In the genomic region with DNA sequence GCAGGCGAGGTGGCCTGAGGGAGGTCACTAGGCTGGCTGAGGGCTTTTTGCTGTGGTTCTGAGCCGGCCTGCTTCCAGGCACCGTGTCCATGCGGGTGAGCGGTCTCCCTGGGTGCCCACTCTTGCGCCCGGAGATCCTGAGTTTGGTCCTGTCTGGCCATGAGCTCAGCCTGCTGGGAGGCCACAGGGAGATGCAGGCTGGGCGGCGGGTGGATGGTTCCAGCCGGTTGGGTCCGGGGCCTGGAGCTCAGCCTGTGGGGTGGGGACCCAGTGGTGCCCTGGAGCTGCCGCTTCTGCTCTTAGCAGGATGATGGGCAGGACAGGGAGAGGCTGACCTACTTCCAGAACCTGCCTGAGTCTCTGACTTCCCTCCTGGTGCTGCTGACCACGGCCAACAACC, we compare ENCODE assay signal across 19 cellular contexts. TPM values are rescaled to one million over a fixed set of nuclear protein-coding genes. Genes with fewer than 3 reads are reported as not detected.
"Had no signal": no experiment of that assay in that cellular context is flagged by ENCODE, and none has a peak within 500 bp of the region (broad histone marks: within the 10 kb centered on the region; RNA-seq: fewer than 3 reads in every experiment).

No MANE protein-coding gene starts in this region.

- H3K27me3 ChIP-seq: Peyer's patch had no signal

- H3K9me3 ChIP-seq: Peyer's patch had no signal

- H3K27ac ChIP-seq: Peyer's patch had no signal

- H3K4me3 Mint-ChIP-seq: activated B cell treated with CpG ODN at 0.5 μM for 24 hours; activated CD4-positive, alpha-beta T cell treated with anti-CD3 and anti-CD28 coated beads, Interleukin-2, amount 10 ng/mL, durations not matched to agents 24 days and 14 days; activated CD8-positive, alpha-beta memory T cell treated with anti-CD3 and anti-CD28 coated beads, Interleukin-2, amount 10 ng/mL, durations not matched to agents 7 days and 5 days; activated naive CD4-positive, alpha-beta T cell treated with anti-CD3 and anti-CD28 coated beads for 36 hours; activated naive CD8-positive, alpha-beta T cell; activated T-cell treated with anti-CD3 and anti-CD28 coated beads, Interleukin-2, amount 50 U/mL, for 4 hours had no signal

- H3K36me3 Mint-ChIP-seq: activated CD8-positive, alpha-beta memory T cell treated with anti-CD3 and anti-CD28 coated beads, Interleukin-2, amount 10 ng/mL, durations not matched to agents 7 days and 5 days had no signal

- H3K9me3 Mint-ChIP-seq: activated B cell treated with CpG ODN at 0.5 μM for 24 hours; activated CD4-positive, alpha-beta T cell treated with anti-CD3 and anti-CD28 coated beads, Interleukin-2, amount 10 ng/mL, durations not matched to agents 24 days and 14 days; activated naive CD4-positive, alpha-beta T cell treated with anti-CD3 and anti-CD28 coated beads for 36 hours; activated T-cell treated with anti-CD3 and anti-CD28 coated beads, Interleukin-2, amount 50 U/mL, for 4 hours had no signal

- H3K4me1 ChIP-seq: Peyer's patch had no signal

- H3K4me1 Mint-ChIP-seq: activated B cell treated with CpG ODN at 0.5 μM for 24 hours; activated CD4-positive, alpha-beta T cell treated with anti-CD3 and anti-CD28 coated beads, Interleukin-2, amount 10 ng/mL, durations not matched to agents 24 days and 14 days; activated CD8-positive, alpha-beta memory T cell treated with anti-CD3 and anti-CD28 coated beads, Interleukin-2, amount 10 ng/mL, durations not matched to agents 7 days and 5 days had no signal

- DNase-seq: activated B cell treated with CpG ODN at 0.5 μM for 24 hours; activated CD4-positive, alpha-beta T cell treated with anti-CD3 and anti-CD28 coated beads for 1 hour; activated CD4-positive, alpha-beta T cell treated with anti-CD3 and anti-CD28 coated beads, Interleukin-2, amount 10 ng/mL, durations not matched to agents 24 days and 14 days; activated CD4-positive, alpha-beta T cell treated with anti-CD3 and anti-CD28 coated beads, Interleukin-2, amount 50 U/mL, for 48 hours; activated CD8-positive, alpha-beta memory T cell treated with anti-CD3 and anti-CD28 coated beads, Interleukin-2, amount 10 ng/mL, durations not matched to agents 7 days and 5 days; activated gamma-delta T cell; activated naive CD4-positive, alpha-beta T cell treated with anti-CD3 and anti-CD28 coated beads for 36 hours; activated T-cell treated with anti-CD3 and anti-CD28 coated beads, Interleukin-2, amount 50 U/mL, for 4 hours; MM.1S; NCI-H1105 treated with DMSO at 0.1 percent for 48 hours; NCI-H1436 treated with DMSO at 0.1 percent for 48 hours; NCI-H187; NCI-H2081; NCI-H510A treated with DMSO at 0.1 percent for 48 hours; Peyer's patch; SHP77 treated with DMSO at 0.1 percent for 48 hours; T-helper 2 cell; T1000 had no signal

- ATAC-seq: activated CD8-positive, alpha-beta memory T cell treated with anti-CD3 and anti-CD28 coated beads, Interleukin-2, amount 10 ng/mL, durations not matched to agents 7 days and 5 days; activated T-cell treated with anti-CD3 and anti-CD28 coated beads, Interleukin-2, amount 50 U/mL, for 4 hours had no signal

- H3K27ac Mint-ChIP-seq: activated B cell treated with CpG ODN at 0.5 μM for 24 hours; activated CD4-positive, alpha-beta T cell treated with anti-CD3 and anti-CD28 coated beads, Interleukin-2, amount 10 ng/mL, durations not matched to agents 24 days and 14 days; activated CD8-positive, alpha-beta memory T cell treated with anti-CD3 and anti-CD28 coated beads, Interleukin-2, amount 10 ng/mL, durations not matched to agents 7 days and 5 days; activated naive CD4-positive, alpha-beta T cell treated with anti-CD3 and anti-CD28 coated beads for 36 hours; activated naive CD8-positive, alpha-beta T cell had no signal

- H3K4me3 ChIP-seq: Peyer's patch had no signal

- H3K27me3 Mint-ChIP-seq: activated B cell treated with CpG ODN at 0.5 μM for 24 hours; activated CD4-positive, alpha-beta T cell treated with anti-CD3 and anti-CD28 coated beads, Interleukin-2, amount 10 ng/mL, durations not matched to agents 24 days and 14 days; activated CD8-positive, alpha-beta memory T cell treated with anti-CD3 and anti-CD28 coated beads, Interleukin-2, amount 10 ng/mL, durations not matched to agents 7 days and 5 days; activated naive CD8-positive, alpha-beta T cell had no signal

RNA-seq across cellular contexts. Expression of a gene that starts 54.2 kb away (rescaled TPM):
- total RNA-seq: activated B cell treated with CpG ODN at 0.5 μM for 24 hours; activated CD4-positive, alpha-beta T cell treated with anti-CD3 and anti-CD28 coated beads, Interleukin-2, amount 10 ng/mL, durations not matched to agents 24 days and 14 days; activated CD8-positive, alpha-beta memory T cell treated with anti-CD3 and anti-CD28 coated beads, Interleukin-2, amount 10 ng/mL, durations not matched to agents 7 days and 5 days; activated naive CD4-positive, alpha-beta T cell treated with anti-CD3 and anti-CD28 coated beads for 36 hours had no signal
